Comparison of ENCODE assay signal across 8 cellular contexts in the genomic region with DNA sequence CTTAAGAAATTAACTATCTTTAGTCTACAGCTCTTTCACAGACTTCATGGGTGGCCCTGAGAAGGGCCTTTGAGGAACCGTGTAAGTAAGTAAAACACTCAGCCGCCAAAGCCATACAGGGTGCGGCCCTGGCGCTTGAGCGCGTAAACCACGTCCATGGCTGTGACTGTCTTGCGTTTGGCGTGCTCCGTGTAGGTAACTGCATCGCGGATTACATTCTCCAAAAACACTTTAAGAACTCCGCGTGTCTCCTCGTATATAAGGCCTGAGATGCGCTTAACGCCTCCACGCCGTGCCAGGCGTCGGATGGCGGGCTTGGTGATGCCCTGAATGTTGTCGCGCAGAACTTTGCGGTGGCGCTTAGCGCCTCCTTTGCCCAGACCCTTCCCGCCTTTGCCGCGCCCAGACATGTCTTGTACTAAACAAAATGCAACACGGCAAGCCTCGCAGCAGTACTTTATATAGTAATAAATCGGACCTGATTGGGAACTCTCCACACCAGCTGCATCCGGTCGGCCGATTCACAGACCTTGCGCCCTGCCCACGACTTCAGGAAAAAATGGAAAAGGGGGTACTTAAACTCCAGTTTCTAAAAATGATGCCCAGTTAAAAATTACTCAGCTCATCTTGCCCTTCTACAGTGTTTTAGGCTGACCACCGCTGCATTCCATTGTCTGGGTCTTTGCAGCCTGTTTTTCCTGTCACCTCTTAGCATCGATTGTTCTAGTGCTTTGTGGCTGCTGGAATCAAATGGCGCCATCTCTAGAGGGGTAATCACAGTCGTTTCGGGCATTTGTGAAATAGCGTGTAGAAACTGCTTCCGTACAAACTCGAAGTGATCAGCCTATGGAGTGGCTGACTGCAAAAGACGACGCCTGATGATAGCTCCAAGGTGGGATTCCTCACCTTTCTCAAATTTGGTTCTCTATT. TPM values are rescaled to one million over a fixed set of nuclear protein-coding genes. Genes with fewer than 3 reads are reported as not detected.
A peak's percentile ranks its signal among the peaks of the same experiment; 100 is the strongest.
DNase-seq lines count a peak whose midpoint lies in the region; ATAC-seq and TF ChIP-seq lines count a peak whose summit lies in the region.

No MANE protein-coding gene starts in this region.

- peak; percentile 79 for DNase-seq in NCI-H1436 (lab: John Stamatoyannopoulos, UW)
- DNase-seq in dermis blood vessel endothelial cell, result peak; percentile 89
- peak; percentile 73 for DNase-seq in lower lobe of right lung
- DNase-seq in stimulated activated CD8-positive, alpha-beta memory T cell treated with anti-CD3 and anti-CD28 coated beads, Interleukin-4, amount 100 ng/mL, for 48 hours, result peak; percentile 81

- peaks cover 16% of the 10 kb centered on the region for H3K27me3 ChIP-seq in lower lobe of right lung (ENCODE audit: low read depth)

- peak overlapping the region; percentile 58 for H3K4me3 ChIP-seq in lower lobe of right lung

- no peaks in the 10 kb centered on the region for H3K9me3 ChIP-seq in lower lobe of right lung

- peaks cover 21% of the 10 kb centered on the region for H3K4me1 ChIP-seq in lower lobe of right lung

- H3K36me3 ChIP-seq in lower lobe of right lung, result no peaks in the 10 kb centered on the region

- ATAC-seq in GM21390 (IDR thresholded peaks at IDR 0.05; ENCODE audit: unreplicated experiment) (peak; percentile 39), lower lobe of right lung (peak; percentile 73 to 80), HG03342 (IDR thresholded peaks at IDR 0.05; ENCODE audit: unreplicated experiment) (no peak)
- ATAC-seq in activated CD4-positive, CD25-positive, alpha-beta regulatory T cell treated with anti-CD3 and anti-CD28 coated beads, Interleukin-2, amount 50 U/mL, for 24 hours, result peak; percentile 36 to 38

- TF ChIP-seq CTCF in C4-2B (conservative IDR thresholded peaks at IDR 0.05), result no peak
- no peak for TF ChIP-seq CTCF in lower lobe of right lung (IDR thresholded peaks at IDR 0.05)

- intact Hi-C loops in lower lobe of right lung (cut with DNase I), result no loop called here

- H3K27ac ChIP-seq in C4-2B (peak overlapping the region; percentile 14), lower lobe of right lung (peak overlapping the region; percentile 92)

RNA-seq across cellular contexts. Expression of a gene that starts 38.8 kb away (rescaled TPM):
- total RNA-seq in dermis blood vessel endothelial cell, result not detected in 2 replicates
- total RNA-seq in lower lobe of right lung, result not detected
